ENCODE assay signal across 18 cellular contexts in genomic region chr5:57717555-57717954, GRCh38.
DNase-seq lines count a peak whose midpoint lies in the region; ATAC-seq and TF ChIP-seq lines count a peak whose summit lies in the region.
"Had no signal": no experiment of that assay in that cellular context is flagged by ENCODE, and none has a peak within 500 bp of the region (broad histone marks: within the 10 kb centered on the region; RNA-seq: fewer than 3 reads in every experiment).

No MANE protein-coding gene starts in this region.

- peak overlapping the region; percentile 35 for H3K4me2 ChIP-seq in smooth muscle cell

- H3K9ac ChIP-seq in liver (ENCODE audit: low read depth in 1 of 2, low read length in 2 of 2) (no peak overlapping the region), smooth muscle cell (ENCODE audit: low read depth) (no peak overlapping the region)
- H3K9ac ChIP-seq: BLaER1 treated with 17β-estradiol and CSF1 and Interleukin-3, amounts not matched to agents 10 nM and 100 nM had no signal

- TF ChIP-seq RAD21 in liver (IDR thresholded peaks at IDR 0.05), result no peak

- no peak overlapping the region for H3K27ac ChIP-seq in SJCRH30
- peak overlapping the region; percentile 38 to 72 for H3K27ac ChIP-seq in liver (ENCODE audit: low read depth in 1 of 2, low read length in 2 of 2)
- peak overlapping the region; percentile 61 for H3K27ac ChIP-seq in smooth muscle cell (ENCODE audit: low read depth)
- H3K27ac ChIP-seq: 22Rv1, HL-60 had no signal

- no peak overlapping the region for H2AFZ ChIP-seq in smooth muscle cell (ENCODE audit: low read depth)

- H3K4me3 ChIP-seq in SJCRH30 (no peak overlapping the region), liver (ENCODE audit: low read depth in 1 of 3, low read length in 3 of 3) (no peak overlapping the region), smooth muscle cell (no peak overlapping the region), BE2C (ENCODE audit: low read depth, low read length) (no peak overlapping the region)
- H3K4me3 ChIP-seq: BLaER1 treated with 17β-estradiol and CSF1 and Interleukin-3, amounts not matched to agents 10 nM and 100 nM; HAP-1 had no signal

- peaks cover 9% of the 10 kb centered on the region for H3F3A ChIP-seq in smooth muscle cell (ENCODE audit: low read depth)

- H3K4me1 ChIP-seq in SJCRH30 (peaks cover 22% of the 10 kb centered on the region), liver (ENCODE audit: control insufficient read depth in 4 of 4, insufficient read depth in 4 of 4, low read length in 3 of 4) (peaks cover 0 to 12% (median 3%) of the 10 kb centered on the region in 4 donors), smooth muscle cell (ENCODE audit: low read depth) (no peaks in the 10 kb centered on the region), BE2C (peaks cover 5% of the 10 kb centered on the region)
- H3K4me1 ChIP-seq: HAP-1 had no signal

- H3K9me3 ChIP-seq in SJCRH30 (replicated peaks) (no peaks in the 10 kb centered on the region), liver (ENCODE audit: control insufficient read depth in 4 of 4, low read length in 3 of 4) (peaks cover 0 to 1% (median 0%) of the 10 kb centered on the region in 4 donors), smooth muscle cell (replicated peaks; ENCODE audit: low read depth) (no peaks in the 10 kb centered on the region), BE2C (no peaks in the 10 kb centered on the region)
- H3K9me3 ChIP-seq: HAP-1 had no signal

- H3K79me2 ChIP-seq in smooth muscle cell (ENCODE audit: low read depth), result no peaks in the 10 kb centered on the region

- no peaks in the 10 kb centered on the region for H3K36me3 ChIP-seq in SJCRH30
- no peaks in the 10 kb centered on the region for H3K36me3 ChIP-seq in liver (ENCODE audit: control insufficient read depth in 4 of 4, insufficient read depth in 3 of 4, low read depth in 1 of 4, low read length in 3 of 4)
- no peaks in the 10 kb centered on the region for H3K36me3 ChIP-seq in smooth muscle cell (ENCODE audit: low read depth)
- no peaks in the 10 kb centered on the region for H3K36me3 ChIP-seq in BE2C
- H3K36me3 ChIP-seq: BLaER1 treated with 17β-estradiol and CSF1 and Interleukin-3, amounts not matched to agents 10 nM and 100 nM; HAP-1 had no signal

- DNase-seq in DMS53 (lab: John Stamatoyannopoulos, UW) (peak; percentile 11), DMS53 treated with DMSO at 0.1 percent for 48 hours (lab: John Stamatoyannopoulos, UW; ENCODE audit: unreplicated experiment) (no peak), SJCRH30 (peak; percentile 30 to 52), smooth muscle cell (lab: John Stamatoyannopoulos, UW; ENCODE audit: unreplicated experiment) (no peak), BE2C (no peak)
- DNase-seq: AML-193; Calu3; CD4-positive, CD25-positive, alpha-beta regulatory T cell; DMS 273 treated with DMSO at 0.1 percent for 48 hours; DMS79 treated with DMSO at 0.1 percent for 48 hours; EL had no signal

- H3K27me3 ChIP-seq in SJCRH30 (no peaks in the 10 kb centered on the region), liver (ENCODE audit: control insufficient read depth in 4 of 4, insufficient read depth in 4 of 4, low read length in 3 of 4) (no peaks in the 10 kb centered on the region), smooth muscle cell (ENCODE audit: low read depth) (no peaks in the 10 kb centered on the region), BE2C (no peaks in the 10 kb centered on the region)
- H3K27me3 ChIP-seq: BLaER1 treated with 17β-estradiol and CSF1 and Interleukin-3, amounts not matched to agents 10 nM and 100 nM had no signal

- no peaks in the 10 kb centered on the region for H4K20me1 ChIP-seq in smooth muscle cell (ENCODE audit: low read depth)
- H4K20me1 ChIP-seq: BLaER1 treated with 17β-estradiol and CSF1 and Interleukin-3, amounts not matched to agents 10 nM and 100 nM had no signal

- ATAC-seq in GM19351 (IDR thresholded peaks at IDR 0.05; ENCODE audit: unreplicated experiment), result no peak
- no peak for ATAC-seq in GM18873 (IDR thresholded peaks at IDR 0.05; ENCODE audit: low FRiP score, unreplicated experiment)

- 90% methylated on average over 4 of the region's 4 CpGs for WGBS in liver
- 100% methylated on average over 4 of the region's 4 CpGs for WGBS in smooth muscle cell (ENCODE audit: low lambda C conversion rate)

- no peak for TF ChIP-seq CTCF in liver (IDR thresholded peaks at IDR 0.05; ENCODE audit: low read depth, low read length, missing input control)
- TF ChIP-seq CTCF in smooth muscle cell (IDR thresholded peaks at IDR 0.05; ENCODE audit: borderline replicate concordance, insufficient read depth, poor library complexity, severe bottlenecking), result no peak
- TF ChIP-seq CTCF in BE2C (IDR thresholded peaks at IDR 0.05; ENCODE audit: low read depth, low read length), result no peak

TF ChIP-seq in liver, 16 proteins besides CTCF, POLR2A, EP300 and RAD21:
- TF ChIP-seq HNF4A (conservative IDR thresholded peaks at IDR 0.05) (peak in 1 of 2 donors; percentile 39), FOXA2 (IDR thresholded peaks at IDR 0.05) (no peak)

Comparison
In these comparisons a context has a peak if more than half of its experiments do, and no peak if none do; other contexts are left out.
1. DNase-seq: peak in DMS53 (single experiment) and SJCRH30 (2 of 2); none in DMS53 treated with DMSO at 0.1 percent for 48 hours (single experiment), smooth muscle cell (single experiment) and BE2C (single experiment).